ENCODE assay signal across 12 cellular contexts in genomic region chr17:58527306-58527705, GRCh38. TPM values are rescaled to one million over a fixed set of nuclear protein-coding genes. Genes with fewer than 3 reads are reported as not detected.
DNase-seq lines count a peak whose midpoint lies in the region; ATAC-seq, FAIRE-seq and TF ChIP-seq lines count a peak whose summit lies in the region.
"Had no signal": no experiment of that assay in that cellular context is flagged by ENCODE, and none has a peak within 500 bp of the region (broad histone marks: within the 10 kb centered on the region; RNA-seq: fewer than 3 reads in every experiment).

No MANE protein-coding gene starts in this region.

- no peak overlapping the region; a peak in 1 of 4 replicates for H3K9ac ChIP-seq in K562 (ENCODE audit: insufficient read depth in 1 of 2, low read depth in 2 of 2, low read length in 2 of 2)

- TF ChIP-seq CTCF in CD14-positive monocyte (IDR thresholded peaks at IDR 0.05) (peak; percentile 62), K562 (IDR thresholded peaks at IDR 0.05 in 2 of 3, conservative IDR thresholded peaks at IDR 0.05 in 1 of 3; ENCODE audit: insufficient read depth in 2 of 3, low read depth in 1 of 3, low read length in 3 of 3) (peak; percentile 7 to 42 (median 28); a peak in 4 of 6 replicates)

- TF ChIP-seq POLR2A in K562 (conservative IDR thresholded peaks at IDR 0.05): no peak

- WGBS in K562 (ENCODE audit: insufficient coverage, low coverage, missing lambda C conversion rate): 38% methylated on average over 2 of the region's 2 CpGs

- intact Hi-C loops in CD14-positive monocyte (cut with micrococcal nuclease): loop anchor here in 1 of 2 donors (10.0 kb wide), 1 partner anchor 57 kb away; no protein-coding TSS in a partner anchor
- intact Hi-C loops in K562 (cut with micrococcal nuclease): no loop called here

- no TSS peak for BruUV-seq in K562 (replicated peaks; lab: Mats Ljungman, UMichigan)

- CTCF ChIA-PET in K562 (lab: Yijun Ruan, JAX; ENCODE audit: low intra/inter-chr PET ratio): no interaction called here

- H2AFZ ChIP-seq in K562 (ENCODE audit: low read depth, low read length): 0 out of 2 replicates have a peak overlapping the region, but pooled peaks have one; percentile 14

- H3K27ac ChIP-seq in K562 (ENCODE audit: extremely low read depth, low read depth, low read length): no peak overlapping the region

- no peak for TF ChIP-seq EP300 in K562 (IDR thresholded peaks at IDR 0.05; ENCODE audit: low read length)

- peak overlapping the region in 2 of 7 donors; percentile 53 to 85 for H3K27ac Mint-ChIP-seq in CD14-positive monocyte
- H3K27ac Mint-ChIP-seq in naive B cell: peak overlapping the region in 5 of 6 donors; percentile 43 to 89 (median 60)

- POLR2A ChIA-PET in K562 (lab: Yijun Ruan, JAX): interaction anchor here (0.6 to 2.1 kb wide), 6 partner anchors 9 to 713 kb away, joined by 3 to 8 read pairs (median 4); no protein-coding TSS in a partner anchor

- TF ChIP-seq RAD21 in K562 (CRISPR knock-in tag; conservative IDR thresholded peaks at IDR 0.05 in 1 of 2, IDR thresholded peaks at IDR 0.05 in 1 of 2): no peak

- H3K9me3 ChIP-seq in K562 (replicated peaks; ENCODE audit: control insufficient read depth, insufficient read depth, low read depth, low read length): no peaks in the 10 kb centered on the region

- H3K4me3 ChIP-seq in K562: no peak overlapping the region

- ATAC-seq in K562 (peak; percentile 23), naive B cell (ENCODE audit: low read depth in 2 of 2) (no peak), left lobe of liver (no peak), GM19452 (IDR thresholded peaks at IDR 0.05; ENCODE audit: unreplicated experiment) (no peak)

- H3K79me2 ChIP-seq in K562 (ENCODE audit: control insufficient read depth, insufficient read depth, low read length): no peaks in the 10 kb centered on the region

- peaks cover 0 to 2% of the 10 kb centered on the region in 2 donors for H3K36me3 Mint-ChIP-seq in CD14-positive monocyte
- H3K36me3 Mint-ChIP-seq in naive B cell: no peaks in the 10 kb centered on the region

- H3K36me3 ChIP-seq in K562 (ENCODE audit: control insufficient read depth, insufficient read depth, low read length): no peaks in the 10 kb centered on the region

- H3K4me1 Mint-ChIP-seq in CD14-positive monocyte (peaks cover 25% of the 10 kb centered on the region), naive B cell (peaks cover 4 to 11% (median 7%) of the 10 kb centered on the region in 3 donors)

- H3K4me1 ChIP-seq in K562 (replicated peaks in 1 of 2; ENCODE audit: control insufficient read depth in 2 of 2, insufficient read depth in 2 of 2, low read length in 2 of 2): peaks cover 2 to 16% of the 10 kb centered on the region in 2 experiments; a peak in 4 of 5 replicates

- no peaks in the 10 kb centered on the region for H3K27me3 ChIP-seq in K562 (ENCODE audit: control insufficient read depth in 2 of 2, insufficient read depth in 2 of 2, low read length in 2 of 2)

- no peak overlapping the region for H3K4me2 ChIP-seq in K562 (ENCODE audit: insufficient read depth, low read length)

- H3K9me3 Mint-ChIP-seq in CD14-positive monocyte (peaks cover 0 to 2% (median 0%) of the 10 kb centered on the region in 7 donors), naive B cell (no peaks in the 10 kb centered on the region)

- in situ Hi-C loops in K562 (cut with MboI): no loop called here
- in situ Hi-C loops in ACHN (cut with HindIII; ENCODE audit: low pct_ligation_motif_present, low pct_unique_long_range_greater_than_20kb, low sequenced_read_pairs): no loop called here

- H3K27me3 Mint-ChIP-seq in CD14-positive monocyte (ENCODE audit: low read depth in 3 of 3) (peaks cover 33 to 47% (median 33%) of the 10 kb centered on the region in 3 donors), naive B cell (peaks cover 2 to 25% (median 22%) of the 10 kb centered on the region in 3 donors)

- peaks cover 4% of the 10 kb centered on the region for H4K20me1 ChIP-seq in K562 (replicated peaks; ENCODE audit: control insufficient read depth, insufficient read depth, low read length)

- FAIRE-seq in HTR-8/SVneo (lab: Jason Lieb, UNC) (peak; percentile 77), K562 (lab: Jason Lieb, UNC) (peak; percentile 23)

- DNase-seq in CD14-positive monocyte (ENCODE audit: low spot score) (no peak), HTR-8/SVneo (ENCODE audit: insufficient read length, low spot score) (no peak), K562 (ENCODE audit: extremely low read depth in 1 of 4, low spot score in 3 of 4) (no peak), naive B cell (no peak), left lobe of liver (ENCODE audit: low spot score) (no peak), middle frontal gyrus (ENCODE audit: extremely low spot score, low spot score) (no peak), ACHN (no peak)
- DNase-seq: activated naive CD4-positive, alpha-beta T cell; foreskin fibroblast; NCI-H2171 had no signal

- H3K4me3 Mint-ChIP-seq in CD14-positive monocyte (peak overlapping the region in 1 of 2 donors; percentile 82), naive B cell (no peak overlapping the region)

- no peaks in the 10 kb centered on the region for H3K9me1 ChIP-seq in K562 (ENCODE audit: control insufficient read depth, insufficient read depth, low read length)

TF ChIP-seq in K562, 482 proteins besides CTCF, POLR2A, EP300 and RAD21:
- TF ChIP-seq CHD4 (IDR thresholded peaks at IDR 0.05; ENCODE audit: insufficient read depth, insufficient replicate concordance, low read depth, low read length, poor library complexity, severe bottlenecking): no peak
- no peak for TF ChIP-seq MED1 (CRISPR knock-in tag; IDR thresholded peaks at IDR 0.05; ENCODE audit: borderline replicate concordance)
- TF ChIP-seq KLF1 (tag; IDR thresholded peaks at IDR 0.05): no peak
- TF ChIP-seq USF1 (CRISPR knock-in tag; IDR thresholded peaks at IDR 0.05): 0 out of 2 replicates have a peak, but pooled peaks have one; percentile 14

RNA-seq across cellular contexts. Expression of gene MTMR4, which starts 12.9 kb away (rescaled TPM):
- polyA plus RNA-seq in CD14-positive monocyte (1 to 10 TPM; 7.2 to 8.4 TPM), K562 (2011; rRNA removed) (44.6 and 57.3 TPM in 2 replicates), K562 (2014; fragmentation: Illumina TruSeq; extraction: Trizol) (25.7 and 29.4 TPM in 2 replicates), K562 (2014; fragmentation: Nextera tagmentation; extraction: Ambion mirVana) (1 to 10 TPM; 8.8 to 9.1 TPM), K562 (2014; rRNA removed) (22.7 and 27.4 TPM in 2 replicates), naive B cell (ENCODE audit: low read depth in 6 of 6) (10 to 100 TPM; 12.9 to 35.7 (median 30.4) TPM)
- 160 and 172 TPM in 2 replicates for total RNA-seq in K562 (2011; cell fraction: chromatin; rRNA removed; ENCODE audit: low replicate concordance)
- total RNA-seq in K562 (2011; cell fraction: nucleolus; rRNA removed): 62.4 and 79.2 TPM in 2 replicates
- total RNA-seq in K562 (2011; cell fraction: nucleoplasm; rRNA removed): 88.1 and 88.9 TPM in 2 replicates
- total RNA-seq in K562 (2014; rRNA removed) (28.7 and 40.9 TPM in 2 replicates), K562 (2014; rRNA removed; fragmentation: Illumina TruSeq; extraction: Trizol) (28.4 and 28.5 TPM in 2 replicates), K562 (2015; rRNA removed; fragmentation: Illumina TruSeq; extraction: Trizol) (32.5 and 35.9 TPM in 2 replicates), K562 (2021) (43.7 and 45.7 TPM in 2 replicates), left lobe of liver (101 TPM)
- polyA plus RNA-seq in K562 (2011; cell fraction: cytosol; rRNA removed): 29.4 and 34.9 TPM in 2 replicates
- 111 TPM in 2 replicates for polyA plus RNA-seq in K562 (2011; cell fraction: nucleus; rRNA removed)
- polyA plus RNA-seq in K562 (2012): 15.8 and 19.3 TPM in 2 replicates
- 86.8 and 126 TPM in 2 replicates for polyA minus RNA-seq in K562 (2011; rRNA and poly(A)+ RNA removed)
- 29.8 and 38.3 TPM in 2 replicates for polyA minus RNA-seq in K562 (2011; cell fraction: cytosol; rRNA and poly(A)+ RNA removed)
- 23.7 and 38.2 TPM in 2 replicates for polyA minus RNA-seq in K562 (2011; cell fraction: nucleus; rRNA and poly(A)+ RNA removed)

RNA-seq across cellular contexts. Expression of gene HSF5, which starts 39.1 kb away (rescaled TPM):
- polyA plus RNA-seq in CD14-positive monocyte: under 1 TPM in 1 of 2 donors, not detected in 1; 0.07 TPM
- 0.07 TPM in 1 of 2 replicates, not detected in the other for total RNA-seq in K562 (2011; cell fraction: chromatin; rRNA removed; ENCODE audit: low replicate concordance)
- total RNA-seq in K562 (2011; cell fraction: nucleolus; rRNA removed): under 0.01 and 0.13 TPM in 2 replicates
- total RNA-seq in K562 (2011; cell fraction: nucleoplasm; rRNA removed): 0.15 TPM in 1 of 2 replicates, not detected in the other
- total RNA-seq in K562 (2014; rRNA removed): not detected in 2 replicates
- not detected in 2 replicates for total RNA-seq in K562 (2014; rRNA removed; fragmentation: Illumina TruSeq; extraction: Trizol)
- not detected in 2 replicates for total RNA-seq in K562 (2015; rRNA removed; fragmentation: Illumina TruSeq; extraction: Trizol)
- total RNA-seq in K562 (2021): not detected in 2 replicates
- polyA plus RNA-seq in K562 (2011; rRNA removed): not detected in 2 replicates
- not detected in 2 replicates for polyA plus RNA-seq in K562 (2011; cell fraction: cytosol; rRNA removed)
- polyA plus RNA-seq in K562 (2011; cell fraction: nucleus; rRNA removed): not detected in 2 replicates
- not detected in 2 replicates for polyA plus RNA-seq in K562 (2012)
- polyA plus RNA-seq in K562 (2014; fragmentation: Illumina TruSeq; extraction: Trizol): not detected in 2 replicates
- polyA plus RNA-seq in K562 (2014; fragmentation: Nextera tagmentation; extraction: Ambion mirVana): not detected
- 0.04 TPM in 1 of 2 replicates, not detected in the other for polyA plus RNA-seq in K562 (2014; rRNA removed)
- polyA minus RNA-seq in K562 (2011; rRNA and poly(A)+ RNA removed): not detected in 2 replicates
- not detected in 2 replicates for polyA minus RNA-seq in K562 (2011; cell fraction: cytosol; rRNA and poly(A)+ RNA removed)
- not detected in 2 replicates for polyA minus RNA-seq in K562 (2011; cell fraction: nucleus; rRNA and poly(A)+ RNA removed)
- 1 to 10 TPM; 1.3 to 4.6 (median 3.1) TPM for polyA plus RNA-seq in naive B cell (ENCODE audit: low read depth in 6 of 6)
- total RNA-seq in left lobe of liver: 0.18 TPM
- total RNA-seq: myocyte had no signal
